11 cellular contexts compared by ENCODE assay signal in genomic region chr1:161671824-161672141, GRCh38. TPM values are rescaled to one million over a fixed set of nuclear protein-coding genes. Genes with fewer than 3 reads are reported as not detected.
"Had no signal": no experiment of that assay in that cellular context is flagged by ENCODE, and none has a peak within 500 bp of the region (broad histone marks: within the 10 kb centered on the region; RNA-seq: fewer than 3 reads in every experiment).

No MANE protein-coding gene starts in this region.

RNA-seq across cellular contexts. Expression of gene FCGR2B, which starts 8.8 kb away (rescaled TPM):
- total RNA-seq: activated CD4-positive, alpha-beta T cell treated with anti-CD3 and anti-CD28 coated beads, Interleukin-2, amount 10 ng/mL, durations not matched to agents 24 days and 14 days; activated CD8-positive, alpha-beta T cell treated with anti-CD3 and anti-CD28 coated beads, Interleukin-2, amount 10 ng/mL, durations not matched to agents 7 days and 5 days; bronchial epithelial cell; NCI-H460; PC-9; T-helper 1 cell treated with Interleukin-12 subunit alpha and Interleukin-12 subunit beta and Interleukin-4 antibody, amounts not matched to agents 30 ng/mL and 1 ng/mL, for 36 hours had no signal

RNA-seq across cellular contexts. Expression of gene FCRLA, which starts 35.2 kb away (rescaled TPM):
- total RNA-seq: activated CD4-positive, alpha-beta T cell treated with anti-CD3 and anti-CD28 coated beads, Interleukin-2, amount 10 ng/mL, durations not matched to agents 24 days and 14 days; activated CD8-positive, alpha-beta T cell treated with anti-CD3 and anti-CD28 coated beads, Interleukin-2, amount 10 ng/mL, durations not matched to agents 7 days and 5 days; Right ventricle myocardium inferior; T-helper 1 cell treated with Interleukin-12 subunit alpha and Interleukin-12 subunit beta and Interleukin-4 antibody, amounts not matched to agents 30 ng/mL and 1 ng/mL, for 36 hours; T-helper 2 cell treated with Interferon-gamma antibody and Interleukin-4, amounts not matched to agents 100 ng/mL and 5 ng/mL, for 36 hours had no signal

RNA-seq across cellular contexts. Expression of gene FCGR3B, which starts 40.8 kb away (rescaled TPM):
- total RNA-seq: activated CD4-positive, alpha-beta T cell treated with anti-CD3 and anti-CD28 coated beads, Interleukin-2, amount 10 ng/mL, durations not matched to agents 24 days and 14 days; activated CD8-positive, alpha-beta T cell treated with anti-CD3 and anti-CD28 coated beads, Interleukin-2, amount 10 ng/mL, durations not matched to agents 7 days and 5 days; activated naive CD8-positive, alpha-beta T cell treated with anti-CD3 and anti-CD28 coated beads, Interleukin-2, amount 10 ng/mL, durations not matched to agents 7 days and 5 days; activated T-cell treated with anti-CD3 and anti-CD28 coated beads, Interleukin-2, amount 50 U/mL, for 4 hours; bronchial epithelial cell; NCI-H460; PC-9; SK-MEL-5; T-helper 1 cell treated with Interleukin-12 subunit alpha and Interleukin-12 subunit beta and Interleukin-4 antibody, amounts not matched to agents 30 ng/mL and 1 ng/mL, for 36 hours; T-helper 2 cell treated with Interferon-gamma antibody and Interleukin-4, amounts not matched to agents 100 ng/mL and 5 ng/mL, for 36 hours had no signal

RNA-seq across cellular contexts. Expression of gene FCRLB, which starts 49.6 kb away (rescaled TPM):
- total RNA-seq: activated CD4-positive, alpha-beta T cell treated with anti-CD3 and anti-CD28 coated beads, Interleukin-2, amount 10 ng/mL, durations not matched to agents 24 days and 14 days had no signal
